ENCODE assay signal across 13 cellular contexts in genomic region chr13:110812111-110812868, GRCh38.
DNase-seq lines count a peak whose midpoint lies in the region; ATAC-seq, FAIRE-seq and TF ChIP-seq lines count a peak whose summit lies in the region.
"Had no signal": no experiment of that assay in that cellular context is flagged by ENCODE, and none has a peak within 500 bp of the region (broad histone marks: within the 10 kb centered on the region; RNA-seq: fewer than 3 reads in every experiment).

No MANE protein-coding gene starts in this region.

- H4K20me1 ChIP-seq in hepatocyte (ENCODE audit: insufficient read depth, poor library complexity, severe bottlenecking) = no peaks in the 10 kb centered on the region

- H3K9me3 ChIP-seq in hepatocyte (ENCODE audit: low read depth) (no peaks in the 10 kb centered on the region), gastrocnemius medialis (no peaks in the 10 kb centered on the region)
- H3K9me3 ChIP-seq: SJSA1, transverse colon had no signal

- H3K36me3 Mint-ChIP-seq in HFFc6 (ENCODE audit: low read depth) = no peaks in the 10 kb centered on the region

- H2AFZ ChIP-seq in hepatocyte = no peak overlapping the region

- H3K4me3 ChIP-seq in hepatocyte (no peak overlapping the region), gastrocnemius medialis (peak overlapping the region; percentile 43 to 70 (median 48))
- H3K4me3 ChIP-seq: SJSA1 had no signal

- H3K27ac ChIP-seq in hepatocyte = no peak overlapping the region
- H3K27ac ChIP-seq in gastrocnemius medialis = no peak overlapping the region
- H3K27ac ChIP-seq: SJSA1, skin epidermis, transverse colon had no signal

- no peak for TF ChIP-seq POLR2A in gastrocnemius medialis (IDR thresholded peaks at IDR 0.05)
- TF ChIP-seq POLR2A in GM12891 (IDR thresholded peaks at IDR 0.05; ENCODE audit: low read depth, low read length) = no peak

- H3K27ac Mint-ChIP-seq in HFFc6 = no peak overlapping the region

- H3K27me3 ChIP-seq in hepatocyte = peaks cover 4% of the 10 kb centered on the region
- peaks cover 0 to 6% (median 3%) of the 10 kb centered on the region in 3 donors for H3K27me3 ChIP-seq in gastrocnemius medialis

- H3K4me3 Mint-ChIP-seq in HFFc6 = no peak overlapping the region

- 0 out of 2 replicates have a peak, but pooled peaks cover 7% of the 10 kb centered on the region for H3K4me1 Mint-ChIP-seq in HFFc6 (ENCODE audit: low read depth)

- H3K4me1 ChIP-seq in hepatocyte (ENCODE audit: insufficient read depth) (no peaks in the 10 kb centered on the region), gastrocnemius medialis (peaks cover 0 to 11% of the 10 kb centered on the region in 2 donors)
- H3K4me1 ChIP-seq: SJSA1 had no signal

- no peaks in the 10 kb centered on the region for H3K9me3 Mint-ChIP-seq in HFFc6

- in situ Hi-C loops in gastrocnemius medialis (cut with MboI; ENCODE audit: low sequenced_read_pairs in 4 of 4) = loop anchor here in 3 of 4 donors (10.0 to 25.0 kb wide), 5 partner anchors 125 to 1850 kb away; no protein-coding TSS in a partner anchor

- TF ChIP-seq CTCF in hepatocyte (IDR thresholded peaks at IDR 0.05; ENCODE audit: poor library complexity) (no peak), gastrocnemius medialis (IDR thresholded peaks at IDR 0.05 in 4 of 5, conservative IDR thresholded peaks at IDR 0.05 in 1 of 5) (no peak), HFFc6 (IDR thresholded peaks at IDR 0.05) (no peak; the same call in 1 of the 2 replicates)

- no peak for FAIRE-seq in GM12891 (lab: Jason Lieb, UNC)

- intact Hi-C loops in gastrocnemius medialis (cut with DNase I; ENCODE audit: low total_unique reads) = no loop called here

- ATAC-seq in GM19372 (IDR thresholded peaks at IDR 0.05; ENCODE audit: low read depth, unreplicated experiment) (peak; percentile 42), gastrocnemius medialis (peak in 1 of 2 donors; percentile 49)

- H3K79me2 ChIP-seq in hepatocyte = no peaks in the 10 kb centered on the region

- peak overlapping the region; percentile 23 for H3K4me2 ChIP-seq in hepatocyte

- H3K27me3 Mint-ChIP-seq in HFFc6 (ENCODE audit: insufficient read depth) = peaks cover 31% of the 10 kb centered on the region

- peak; percentile 17 for DNase-seq in amniotic epithelial cell (ENCODE audit: low read depth)
- DNase-seq in hepatocyte (ENCODE audit: low spot score) = no peak
- no peak for DNase-seq in gastrocnemius medialis
- no peak for DNase-seq in HFFc6
- no peak for DNase-seq in 8988T
- no peak for DNase-seq in GM12891 (ENCODE audit: insufficient read length, low spot score)
- DNase-seq in midbrain (lab: John Stamatoyannopoulos, UW) = no peak
- DNase-seq: EL, NCI-H187, transverse colon had no signal

- H3K36me3 ChIP-seq in hepatocyte (replicated peaks; ENCODE audit: insufficient read depth, low read depth) (no peaks in the 10 kb centered on the region), gastrocnemius medialis (no peaks in the 10 kb centered on the region)
- H3K36me3 ChIP-seq: SJSA1, transverse colon had no signal

- 79% methylated on average over 45 of the region's 48 CpGs for WGBS in hepatocyte (ENCODE audit: low lambda C conversion rate, missing lambda C conversion rate)

- H3K9me2 ChIP-seq in hepatocyte (replicated peaks; ENCODE audit: insufficient read depth) = no peaks in the 10 kb centered on the region

TF ChIP-seq in GM12891, 5 proteins besides CTCF, POLR2A, EP300 and RAD21:
- no peak for TF ChIP-seq SPI1 (IDR thresholded peaks at IDR 0.05; ENCODE audit: low read depth, low read length)
- no peak for TF ChIP-seq POLR2AphosphoS5 (IDR thresholded peaks at IDR 0.05; ENCODE audit: low read depth, low read length)
- TF ChIP-seq POU2F2 (IDR thresholded peaks at IDR 0.05; ENCODE audit: low read depth, low read length) = no peak
- TF ChIP-seq TAF1 (IDR thresholded peaks at IDR 0.05; ENCODE audit: low read depth, low read length) = no peak
- no peak for TF ChIP-seq PAX5 (IDR thresholded peaks at IDR 0.05; ENCODE audit: insufficient read depth, low read length, severe bottlenecking)
